ENCODE assay signal across 21 cellular contexts in genomic region chr7:73907554-73908122, GRCh38. TPM values are rescaled to one million over a fixed set of nuclear protein-coding genes. Genes with fewer than 3 reads are reported as not detected.
"Had no signal": no experiment of that assay in that cellular context is flagged by ENCODE, and none has a peak within 500 bp of the region (broad histone marks: within the 10 kb centered on the region; RNA-seq: fewer than 3 reads in every experiment).

No MANE protein-coding gene starts in this region.

- H3K27ac ChIP-seq: body of pancreas, foreskin keratinocyte, pancreas, right lobe of liver, thyroid gland, uterus, VCaP had no signal

- ATAC-seq: body of pancreas, foreskin keratinocyte, pancreas, right lobe of liver, T-helper 17 cell had no signal

- H3K4me1 ChIP-seq: foreskin keratinocyte, pancreas, right lobe of liver, thyroid gland, uterus had no signal

- H3K36me3 ChIP-seq: pancreas, right lobe of liver, thyroid gland, uterus had no signal

- DNase-seq: activated CD4-positive, alpha-beta T cell treated with anti-CD3 and anti-CD28 coated beads, Interleukin-2, amount 50 U/mL, for 4 hours; activated naive CD4-positive, alpha-beta T cell; activated naive CD8-positive, alpha-beta T cell treated with anti-CD3 and anti-CD28 coated beads, Interleukin-2, amount 10 ng/mL, durations not matched to agents 7 days and 5 days; amygdala; body of pancreas; caudate nucleus; endodermal cell; foreskin keratinocyte; kidney glomerular epithelial cell; right lobe of liver; stimulated activated naive CD4-positive, alpha-beta T cell; T-helper 17 cell; thyroid gland; uterus had no signal

- H3K9me3 ChIP-seq: body of pancreas, pancreas, right lobe of liver, thyroid gland, uterus had no signal

- H3K4me3 ChIP-seq: body of pancreas, pancreas, right lobe of liver, thyroid gland, uterus had no signal

- H3K27me3 ChIP-seq: body of pancreas, pancreas, right lobe of liver, thyroid gland, uterus had no signal

RNA-seq across cellular contexts. Expression of gene TMEM270, which starts 46.7 kb away (rescaled TPM):
- total RNA-seq: activated naive CD8-positive, alpha-beta T cell treated with anti-CD3 and anti-CD28 coated beads, Interleukin-2, amount 10 ng/mL, durations not matched to agents 7 days and 5 days; activated T-helper 1 cell treated with anti-CD3 and anti-CD28 coated beads, Interleukin-12 subunit alpha, Interleukin-12 subunit beta, Interleukin-2, Interleukin-4 antibody, amounts not matched to agents 30 ng/mL and 10 ng/mL and 1 ng/mL, durations not matched to agents 14 hours and 24 hours and 36 hours; body of pancreas; endodermal cell; epithelial cell of proximal tubule; fibroblast of lung; foreskin keratinocyte; lung microvascular endothelial cell; right lobe of liver; SK-MEL-5; T-helper 17 cell; thyroid gland had no signal
- polyA plus RNA-seq: fibroblast of lung, foreskin keratinocyte had no signal
